Comparison of ENCODE assay signal across 8 cellular contexts in the genomic region with DNA sequence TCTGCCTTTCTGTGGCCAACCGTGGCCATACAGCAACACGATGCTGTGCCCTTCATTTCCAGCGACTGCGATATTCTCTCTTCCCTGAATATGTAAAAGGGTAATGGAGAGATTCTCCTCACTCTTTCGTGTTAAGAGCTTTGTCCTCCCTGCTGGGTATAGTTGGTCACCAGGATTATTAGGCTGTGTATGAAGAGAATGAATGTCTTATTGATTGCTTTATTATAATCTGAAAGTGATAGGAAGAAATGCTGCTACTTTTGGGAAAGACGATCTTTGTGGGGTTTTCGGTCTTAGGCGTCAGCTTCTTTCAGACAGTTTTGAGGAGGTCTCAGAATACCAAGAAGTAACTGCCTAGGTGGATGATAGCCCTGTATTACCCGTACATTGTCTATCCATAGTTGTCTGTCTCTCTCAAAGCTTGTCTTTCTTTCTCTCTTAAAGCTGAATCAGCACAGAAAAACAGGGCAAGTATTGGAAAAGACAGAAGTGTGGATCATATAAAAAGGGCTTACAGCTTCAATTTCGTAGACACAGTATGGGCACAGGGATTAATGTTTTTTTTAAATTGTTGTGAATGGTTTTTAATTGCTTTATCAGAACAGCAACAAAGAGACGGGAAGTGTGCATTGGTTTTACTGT. TPM values are rescaled to one million over a fixed set of nuclear protein-coding genes. Genes with fewer than 3 reads are reported as not detected.
A peak's percentile ranks its signal among the peaks of the same experiment; 100 is the strongest.
DNase-seq lines count a peak whose midpoint lies in the region; ATAC-seq and TF ChIP-seq lines count a peak whose summit lies in the region.

No MANE protein-coding gene starts in this region.

- H3K4me1 ChIP-seq in CD8-positive, alpha-beta T cell (ENCODE audit: insufficient read depth, low read length), result peaks cover 26% of the 10 kb centered on the region
- H3K4me1 ChIP-seq in mucosa of rectum (ENCODE audit: control insufficient read depth in 2 of 2, insufficient read depth in 2 of 2, low read length in 2 of 2), result peaks cover 13 to 15% of the 10 kb centered on the region in 2 donors

- no peaks in the 10 kb centered on the region for H3K36me3 ChIP-seq in CD8-positive, alpha-beta T cell (ENCODE audit: insufficient read depth, low read length)
- no peaks in the 10 kb centered on the region for H3K36me3 ChIP-seq in mucosa of rectum (ENCODE audit: control insufficient read depth in 2 of 2, insufficient read depth in 2 of 2, low read length in 2 of 2)

- no peaks in the 10 kb centered on the region for H3K27me3 ChIP-seq in CD8-positive, alpha-beta T cell (ENCODE audit: insufficient read depth, low read length)
- no peaks in the 10 kb centered on the region for H3K27me3 ChIP-seq in mucosa of rectum (ENCODE audit: control insufficient read depth in 2 of 2, insufficient read depth in 2 of 2, low read length in 2 of 2)

- ATAC-seq in CD8-positive, alpha-beta T cell, result no peak
- ATAC-seq in GM21619 (IDR thresholded peaks at IDR 0.05; ENCODE audit: unreplicated experiment), result no peak
- ATAC-seq in HG03175 (IDR thresholded peaks at IDR 0.05; ENCODE audit: unreplicated experiment), result no peak
- no peak for ATAC-seq in esophagus mucosa

- H3K9ac ChIP-seq in mucosa of rectum (ENCODE audit: low read depth in 1 of 2, low read length in 2 of 2), result peak overlapping the region; percentile 70 to 74

- no peak for TF ChIP-seq CTCF in CD8-positive, alpha-beta T cell (IDR thresholded peaks at IDR 0.05)
- TF ChIP-seq CTCF in cardiac fibroblast (IDR thresholded peaks at IDR 0.05; ENCODE audit: low read depth, low read length), result no peak

- DNase-seq in CD8-positive, alpha-beta T cell, result no peak
- DNase-seq in NAMALWA (ENCODE audit: low spot score), result peak; percentile 51
- peak in 1 of 2 donors; percentile 7 for DNase-seq in cardiac fibroblast (ENCODE audit: low read depth in 2 of 2)
- DNase-seq in T-helper 9 cell, result no peak

- H3K4me3 ChIP-seq in CD8-positive, alpha-beta T cell (ENCODE audit: low read depth, low read length), result peak overlapping the region; percentile 96
- peak overlapping the region; percentile 81 to 82 for H3K4me3 ChIP-seq in cardiac fibroblast (replicated peaks in 1 of 2; ENCODE audit: low read depth in 2 of 2, low read length in 2 of 2)
- H3K4me3 ChIP-seq in mucosa of rectum (ENCODE audit: low read length in 2 of 2), result peak overlapping the region; percentile 77 to 95

- no peaks in the 10 kb centered on the region for H3K27me3 Mint-ChIP-seq in CD8-positive, alpha-beta T cell (ENCODE audit: low read depth)

- intact Hi-C loops in CD8-positive, alpha-beta T cell (cut with DNase I, micrococcal nuclease), result loop anchor here (2.0 to 10.0 kb wide), 9 partner anchors 171 to 1369 kb away; a partner anchor contains a TSS

- POLR2A ChIA-PET in CD8-positive, alpha-beta T cell (lab: Charles Lee), result no interaction called here

- H3K27ac ChIP-seq in CD8-positive, alpha-beta T cell (ENCODE audit: low read depth, low read length), result no peak overlapping the region
- H3K27ac ChIP-seq in mucosa of rectum (ENCODE audit: low read depth in 2 of 2, low read length in 2 of 2), result no peak overlapping the region

- no peaks in the 10 kb centered on the region for H3K9me3 ChIP-seq in CD8-positive, alpha-beta T cell (ENCODE audit: low read length)
- H3K9me3 ChIP-seq in mucosa of rectum (ENCODE audit: control insufficient read depth in 2 of 2, low read length in 2 of 2), result no peaks in the 10 kb centered on the region

- no peaks in the 10 kb centered on the region for H3K9me3 Mint-ChIP-seq in CD8-positive, alpha-beta T cell

- H3K4me3 Mint-ChIP-seq in CD8-positive, alpha-beta T cell, result peak overlapping the region; percentile 95

- CTCF ChIA-PET in CD8-positive, alpha-beta T cell (lab: Charles Lee), result interaction anchor here (1.2 to 9.6 kb wide), 5 partner anchors 15 to 46 kb away, joined by 3 to 266 read pairs (median 5); no protein-coding TSS in a partner anchor

- peak overlapping the region; percentile 81 for H3K27ac Mint-ChIP-seq in CD8-positive, alpha-beta T cell

- peaks cover 45% of the 10 kb centered on the region for H3K4me1 Mint-ChIP-seq in CD8-positive, alpha-beta T cell (ENCODE audit: low read depth)

- H3K36me3 Mint-ChIP-seq in CD8-positive, alpha-beta T cell, result peaks cover 9% of the 10 kb centered on the region

RNA-seq across cellular contexts. Expression of a gene that starts 1.2 kb away (rescaled TPM):
- total RNA-seq in CD8-positive, alpha-beta T cell, result 1 to 10 TPM; 3.1 to 5.8 TPM
- 25.9 TPM for total RNA-seq in esophagus mucosa

RNA-seq across cellular contexts. Expression of a gene that starts 37.6 kb away (rescaled TPM):
- total RNA-seq in CD8-positive, alpha-beta T cell, result not detected
- total RNA-seq in esophagus mucosa, result 7.1 TPM
